Comparison of ENCODE assay signal across 2 cellular contexts in the genomic region with DNA sequence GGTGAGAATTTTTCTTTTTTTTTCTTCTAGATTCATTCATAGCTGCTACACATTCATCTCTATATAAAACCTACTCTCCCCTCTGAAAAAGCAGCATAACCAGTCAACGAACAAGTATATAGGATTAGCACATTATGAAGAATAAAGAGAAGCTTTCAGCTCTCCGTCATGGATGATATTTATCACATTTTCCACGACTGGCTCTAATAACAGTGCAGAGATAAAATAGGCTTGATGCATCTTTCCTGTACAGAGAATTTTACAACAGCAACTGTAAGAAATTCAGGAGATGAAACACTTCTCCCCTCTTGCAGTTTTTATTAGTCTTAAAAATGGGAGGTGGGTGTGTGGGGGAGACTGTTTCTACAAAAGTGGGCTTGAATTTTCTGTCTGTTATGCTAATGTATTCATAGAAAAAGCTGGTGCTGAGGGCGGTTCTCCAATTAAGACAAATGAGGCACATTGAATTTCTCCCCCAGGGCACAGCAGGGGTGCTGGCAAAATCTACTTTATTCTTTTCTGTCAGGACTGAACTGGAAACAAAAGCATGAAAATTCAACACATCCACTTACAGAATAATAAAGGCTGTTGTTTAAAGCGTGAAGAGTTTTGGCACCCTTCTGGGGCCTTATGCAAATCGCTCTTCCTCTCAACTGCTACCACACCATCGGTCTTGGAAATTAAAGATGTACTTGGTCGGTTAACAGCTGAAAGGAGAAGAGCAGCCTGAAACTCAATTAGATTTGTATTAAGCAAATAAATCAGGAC.
TF ChIP-seq lines count a peak whose summit lies in the region.

No MANE protein-coding gene starts in this region.

TF ChIP-seq in SK-N-SH, 30 proteins besides CTCF, POLR2A, EP300 and RAD21 (continued from another document):
- TF ChIP-seq, protein P1, sequence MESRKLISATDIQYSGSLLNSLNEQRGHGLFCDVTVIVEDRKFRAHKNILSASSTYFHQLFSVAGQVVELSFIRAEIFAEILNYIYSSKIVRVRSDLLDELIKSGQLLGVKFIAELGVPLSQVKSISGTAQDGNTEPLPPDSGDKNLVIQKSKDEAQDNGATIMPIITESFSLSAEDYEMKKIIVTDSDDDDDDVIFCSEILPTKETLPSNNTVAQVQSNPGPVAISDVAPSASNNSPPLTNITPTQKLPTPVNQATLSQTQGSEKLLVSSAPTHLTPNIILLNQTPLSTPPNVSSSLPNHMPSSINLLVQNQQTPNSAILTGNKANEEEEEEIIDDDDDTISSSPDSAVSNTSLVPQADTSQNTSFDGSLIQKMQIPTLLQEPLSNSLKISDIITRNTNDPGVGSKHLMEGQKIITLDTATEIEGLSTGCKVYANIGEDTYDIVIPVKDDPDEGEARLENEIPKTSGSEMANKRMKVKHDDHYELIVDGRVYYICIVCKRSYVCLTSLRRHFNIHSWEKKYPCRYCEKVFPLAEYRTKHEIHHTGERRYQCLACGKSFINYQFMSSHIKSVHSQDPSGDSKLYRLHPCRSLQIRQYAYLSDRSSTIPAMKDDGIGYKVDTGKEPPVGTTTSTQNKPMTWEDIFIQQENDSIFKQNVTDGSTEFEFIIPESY (IDR thresholded peaks at IDR 0.05; ENCODE audit: borderline replicate concordance, low read depth), result no peak
- TF ChIP-seq ELF1 (IDR thresholded peaks at IDR 0.05) (no peak), FOXJ3 (CRISPR knock-in tag; IDR thresholded peaks at IDR 0.05) (0 out of 2 replicates have a peak, but pooled peaks have one; percentile 39), YY1 (IDR thresholded peaks at IDR 0.05; ENCODE audit: low read depth) (no peak), MXI1 (IDR thresholded peaks at IDR 0.05; ENCODE audit: low read depth, low read length) (no peak), GABPA (IDR thresholded peaks at IDR 0.05; ENCODE audit: low read depth) (no peak), RCOR1 (IDR thresholded peaks at IDR 0.05; ENCODE audit: low read length) (peak; percentile 42), SMC3 (IDR thresholded peaks at IDR 0.05; ENCODE audit: low read depth, low read length) (no peak), GATA2 (CRISPR knock-in tag; IDR thresholded peaks at IDR 0.05) (peak; percentile 64)
- TF ChIP-seq, protein P2, sequence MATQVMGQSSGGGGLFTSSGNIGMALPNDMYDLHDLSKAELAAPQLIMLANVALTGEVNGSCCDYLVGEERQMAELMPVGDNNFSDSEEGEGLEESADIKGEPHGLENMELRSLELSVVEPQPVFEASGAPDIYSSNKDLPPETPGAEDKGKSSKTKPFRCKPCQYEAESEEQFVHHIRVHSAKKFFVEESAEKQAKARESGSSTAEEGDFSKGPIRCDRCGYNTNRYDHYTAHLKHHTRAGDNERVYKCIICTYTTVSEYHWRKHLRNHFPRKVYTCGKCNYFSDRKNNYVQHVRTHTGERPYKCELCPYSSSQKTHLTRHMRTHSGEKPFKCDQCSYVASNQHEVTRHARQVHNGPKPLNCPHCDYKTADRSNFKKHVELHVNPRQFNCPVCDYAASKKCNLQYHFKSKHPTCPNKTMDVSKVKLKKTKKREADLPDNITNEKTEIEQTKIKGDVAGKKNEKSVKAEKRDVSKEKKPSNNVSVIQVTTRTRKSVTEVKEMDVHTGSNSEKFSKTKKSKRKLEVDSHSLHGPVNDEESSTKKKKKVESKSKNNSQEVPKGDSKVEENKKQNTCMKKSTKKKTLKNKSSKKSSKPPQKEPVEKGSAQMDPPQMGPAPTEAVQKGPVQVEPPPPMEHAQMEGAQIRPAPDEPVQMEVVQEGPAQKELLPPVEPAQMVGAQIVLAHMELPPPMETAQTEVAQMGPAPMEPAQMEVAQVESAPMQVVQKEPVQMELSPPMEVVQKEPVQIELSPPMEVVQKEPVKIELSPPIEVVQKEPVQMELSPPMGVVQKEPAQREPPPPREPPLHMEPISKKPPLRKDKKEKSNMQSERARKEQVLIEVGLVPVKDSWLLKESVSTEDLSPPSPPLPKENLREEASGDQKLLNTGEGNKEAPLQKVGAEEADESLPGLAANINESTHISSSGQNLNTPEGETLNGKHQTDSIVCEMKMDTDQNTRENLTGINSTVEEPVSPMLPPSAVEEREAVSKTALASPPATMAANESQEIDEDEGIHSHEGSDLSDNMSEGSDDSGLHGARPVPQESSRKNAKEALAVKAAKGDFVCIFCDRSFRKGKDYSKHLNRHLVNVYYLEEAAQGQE (IDR thresholded peaks at IDR 0.05; ENCODE audit: low read depth, low read length), result no peak
TF ChIP-seq in SK-N-SH: peak in this region for 3.

TF ChIP-seq in SK-N-SH treated with all-trans-retinoic acid at 6 μM for 48 hours, 23 proteins besides CTCF, POLR2A, EP300 and RAD21 (continued from another document):
- TF ChIP-seq ZFP3 (CRISPR knock-in tag; IDR thresholded peaks at IDR 0.05) (no peak), PPARA (CRISPR knock-in tag; IDR thresholded peaks at IDR 0.05; ENCODE audit: borderline replicate concordance) (no peak), ESRRG (CRISPR knock-in tag; IDR thresholded peaks at IDR 0.05) (no peak), TOX (CRISPR knock-in tag; IDR thresholded peaks at IDR 0.05; ENCODE audit: borderline replicate concordance) (no peak)
- TF ChIP-seq, protein P3, sequence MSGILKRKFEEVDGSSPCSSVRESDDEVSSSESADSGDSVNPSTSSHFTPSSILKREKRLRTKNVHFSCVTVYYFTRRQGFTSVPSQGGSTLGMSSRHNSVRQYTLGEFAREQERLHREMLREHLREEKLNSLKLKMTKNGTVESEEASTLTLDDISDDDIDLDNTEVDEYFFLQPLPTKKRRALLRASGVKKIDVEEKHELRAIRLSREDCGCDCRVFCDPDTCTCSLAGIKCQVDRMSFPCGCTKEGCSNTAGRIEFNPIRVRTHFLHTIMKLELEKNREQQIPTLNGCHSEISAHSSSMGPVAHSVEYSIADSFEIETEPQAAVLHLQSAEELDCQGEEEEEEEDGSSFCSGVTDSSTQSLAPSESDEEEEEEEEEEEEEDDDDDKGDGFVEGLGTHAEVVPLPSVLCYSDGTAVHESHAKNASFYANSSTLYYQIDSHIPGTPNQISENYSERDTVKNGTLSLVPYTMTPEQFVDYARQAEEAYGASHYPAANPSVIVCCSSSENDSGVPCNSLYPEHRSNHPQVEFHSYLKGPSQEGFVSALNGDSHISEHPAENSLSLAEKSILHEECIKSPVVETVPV (CRISPR knock-in tag; IDR thresholded peaks at IDR 0.05), result no peak
- TF ChIP-seq, protein P4, sequence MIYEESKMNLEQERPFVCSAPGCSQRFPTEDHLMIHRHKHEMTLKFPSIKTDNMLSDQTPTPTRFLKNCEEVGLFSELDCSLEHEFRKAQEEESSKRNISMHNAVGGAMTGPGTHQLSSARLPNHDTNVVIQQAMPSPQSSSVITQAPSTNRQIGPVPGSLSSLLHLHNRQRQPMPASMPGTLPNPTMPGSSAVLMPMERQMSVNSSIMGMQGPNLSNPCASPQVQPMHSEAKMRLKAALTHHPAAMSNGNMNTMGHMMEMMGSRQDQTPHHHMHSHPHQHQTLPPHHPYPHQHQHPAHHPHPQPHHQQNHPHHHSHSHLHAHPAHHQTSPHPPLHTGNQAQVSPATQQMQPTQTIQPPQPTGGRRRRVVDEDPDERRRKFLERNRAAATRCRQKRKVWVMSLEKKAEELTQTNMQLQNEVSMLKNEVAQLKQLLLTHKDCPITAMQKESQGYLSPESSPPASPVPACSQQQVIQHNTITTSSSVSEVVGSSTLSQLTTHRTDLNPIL (CRISPR knock-in tag; IDR thresholded peaks at IDR 0.05; ENCODE audit: low read depth), result no peak
